In the genomic region with DNA sequence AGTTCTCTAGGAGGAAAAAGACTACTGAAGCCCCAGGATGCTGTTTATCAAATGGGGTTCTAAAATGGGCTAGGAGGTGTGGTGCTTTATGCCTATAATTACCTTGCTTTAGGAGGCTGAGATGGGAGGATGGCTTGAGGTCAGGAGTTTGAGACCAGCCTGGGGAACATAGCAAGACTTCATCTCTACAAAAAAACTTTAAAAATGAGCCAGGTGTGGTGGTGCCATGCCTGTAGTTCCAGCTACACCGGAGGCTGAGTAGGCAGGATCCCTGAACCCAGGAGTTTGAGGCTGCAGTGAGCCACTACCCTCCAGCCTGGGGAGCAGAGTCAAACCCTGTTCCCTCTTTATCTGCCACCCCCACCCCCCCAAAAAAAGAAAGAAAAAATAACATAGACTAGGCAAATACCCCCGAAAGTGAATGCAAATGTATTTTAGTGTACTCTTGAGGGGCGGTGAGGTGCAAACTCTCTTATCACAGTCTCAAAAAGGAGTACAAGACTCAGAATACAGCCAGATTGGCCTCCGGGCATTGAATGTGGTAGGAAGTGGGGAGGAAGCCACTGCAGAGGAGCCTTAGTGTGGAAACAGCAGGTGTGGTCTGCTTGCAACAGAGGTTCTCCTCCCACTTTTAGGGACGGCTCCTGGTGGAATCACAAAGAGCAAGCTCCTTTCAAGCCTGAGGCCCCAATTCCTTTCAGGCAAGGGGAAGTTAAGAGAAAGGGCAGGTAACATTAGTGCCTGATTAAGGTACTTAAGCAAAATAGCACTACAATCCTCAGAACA, we compare ENCODE assay signal across 8 cellular contexts.
DNase-seq lines count a peak whose midpoint lies in the region; ATAC-seq and TF ChIP-seq lines count a peak whose summit lies in the region.

No MANE protein-coding gene starts in this region.

- peak; percentile 41 for DNase-seq in GM06990 (ENCODE audit: extremely low read depth, insufficient read length)
- DNase-seq in SW480 (ENCODE audit: low spot score) = peak; percentile 93
- DNase-seq in central memory CD8-positive, alpha-beta T cell (ENCODE audit: low spot score in 2 of 2) = peak in 1 of 2 donors; percentile 16
- no peak for DNase-seq in SHP77 (lab: John Stamatoyannopoulos, UW)
- no peak for DNase-seq in OCI-M2 (lab: John Stamatoyannopoulos, UW; ENCODE audit: unreplicated experiment)
- no peak for DNase-seq in glomerular visceral epithelial cell (ENCODE audit: extremely low spot score)

- no peak overlapping the region for H3K4me3 ChIP-seq in GM06990 (replicated peaks; ENCODE audit: low read depth, low read length)

- TF ChIP-seq CTCF in GM06990 (IDR thresholded peaks at IDR 0.05; ENCODE audit: insufficient read depth, low read length, poor library complexity, severe bottlenecking) (no peak), nephron (IDR thresholded peaks at IDR 0.05; ENCODE audit: unreplicated experiment in 3 of 3) (no peak)

- peaks cover 30% of the 10 kb centered on the region for H3K4me1 Mint-ChIP-seq in central memory CD8-positive, alpha-beta T cell
- H3K4me1 Mint-ChIP-seq in nephron = peaks cover 12% of the 10 kb centered on the region

- no peaks in the 10 kb centered on the region for H3K27me3 Mint-ChIP-seq in central memory CD8-positive, alpha-beta T cell
- H3K27me3 Mint-ChIP-seq in nephron (ENCODE audit: low read depth) = no peaks in the 10 kb centered on the region

- H3K27me3 ChIP-seq in GM06990 (replicated peaks; ENCODE audit: control insufficient read depth, insufficient read depth, low read length) = no peaks in the 10 kb centered on the region

- H3K36me3 Mint-ChIP-seq in central memory CD8-positive, alpha-beta T cell (ENCODE audit: insufficient read depth) = peaks cover 4% of the 10 kb centered on the region
- H3K36me3 Mint-ChIP-seq in nephron (ENCODE audit: low read depth) = no peaks in the 10 kb centered on the region

- no peaks in the 10 kb centered on the region for H3K9me3 Mint-ChIP-seq in central memory CD8-positive, alpha-beta T cell
- no peaks in the 10 kb centered on the region for H3K9me3 Mint-ChIP-seq in nephron

- peak; percentile 26 for ATAC-seq in HG02798 (IDR thresholded peaks at IDR 0.05; ENCODE audit: poor library complexity, unreplicated experiment)
- peak; percentile 35 for ATAC-seq in central memory CD8-positive, alpha-beta T cell (replicated peaks; ENCODE audit: extremely low read depth, poor library complexity, severe bottlenecking)

- H3K36me3 ChIP-seq in GM06990 (ENCODE audit: control insufficient read depth, insufficient read depth, low read length) = no peaks in the 10 kb centered on the region

- peak overlapping the region; percentile 77 for H3K4me3 Mint-ChIP-seq in central memory CD8-positive, alpha-beta T cell
- H3K4me3 Mint-ChIP-seq in nephron = peak overlapping the region; percentile 79 to 87 (median 86)

- peak overlapping the region; percentile 81 for H3K27ac Mint-ChIP-seq in central memory CD8-positive, alpha-beta T cell (ENCODE audit: low read depth)
- H3K27ac Mint-ChIP-seq in nephron = peak overlapping the region; percentile 78 to 94 (median 84)

Comparison
In these comparisons a context has a peak if more than half of its experiments do, and no peak if none do; other contexts are left out.
1. DNase-seq: peak in GM06990 (single experiment) and SW480 (single experiment); none in SHP77 (0 of 2), OCI-M2 (single experiment) and glomerular visceral epithelial cell (single experiment).